ENCODE assay signal across 21 cellular contexts in the genomic region with DNA sequence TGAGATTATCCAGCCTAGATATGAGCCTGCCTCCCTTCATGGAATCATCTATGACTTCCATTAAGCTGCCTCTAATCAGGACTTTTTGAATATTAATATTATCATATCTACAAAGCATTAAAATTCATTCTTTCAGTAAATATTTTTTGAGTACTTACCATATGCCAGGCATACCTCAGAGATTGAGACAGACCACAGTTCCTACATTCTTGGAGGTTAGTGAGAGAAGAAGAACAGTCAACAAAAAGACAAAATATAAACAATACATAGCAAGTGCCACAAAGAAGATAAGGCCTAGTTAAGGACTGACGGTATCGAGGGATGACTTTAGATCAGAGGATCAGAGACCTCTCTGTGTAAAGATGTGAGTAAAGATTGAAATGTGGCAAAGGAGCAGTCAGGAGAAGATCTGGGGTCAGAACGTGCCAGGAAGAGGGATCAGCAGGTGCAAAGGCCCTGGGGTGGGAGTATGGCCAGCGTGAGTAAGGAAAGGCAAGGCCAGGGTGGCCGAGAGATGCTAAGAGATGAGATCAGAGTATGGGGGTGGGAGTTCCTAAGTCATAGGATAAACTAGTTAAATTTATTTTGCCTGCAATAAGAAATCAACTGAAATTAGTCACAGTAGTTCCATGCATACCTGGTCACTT.
"Had no signal": no experiment of that assay in that cellular context is flagged by ENCODE, and none has a peak within 500 bp of the region (broad histone marks: within the 10 kb centered on the region; RNA-seq: fewer than 3 reads in every experiment).

No MANE protein-coding gene starts in this region.

- ATAC-seq: naive thymus-derived CD4-positive, alpha-beta T cell; natural killer cell treated with Interleukin-12 subunit alpha and Interleukin-12 subunit beta and Interleukin-15 and Interleukin-18, amount 100 ng/mL, for 72 hours; right lobe of liver; stimulated activated memory B cell treated with anti-CD40 and anti-IgM and Interleukin-4, amounts not matched to agents 10 μg/mL and 1 μg/mL and 100 μg/mL, for 72 hours; stimulated activated naive CD8-positive, alpha-beta T cell treated with anti-CD3 and anti-CD28 coated beads, Interleukin-15, amount 100 ng/mL, for 72 hours had no signal

- H3K27me3 Mint-ChIP-seq: progenitor cell of endocrine pancreas; stimulated activated memory B cell treated with anti-CD40 and anti-IgM and Interleukin-4, amounts not matched to agents 10 μg/mL and 1 μg/mL and 100 μg/mL, for 72 hours; stimulated activated naive CD8-positive, alpha-beta T cell treated with anti-CD3 and anti-CD28 coated beads, Interleukin-15, amount 100 ng/mL, for 72 hours had no signal

- DNase-seq: islet precursor cell; left ventricle myocardium inferior; naive thymus-derived CD4-positive, alpha-beta T cell; right lobe of liver; stimulated activated CD4-positive, alpha-beta T cell treated with anti-CD3 and anti-CD28 coated beads, Interleukin-1b, Interleukin-23, amount 100 ng/mL, for 48 hours; stimulated activated CD4-positive, alpha-beta T cell treated with anti-CD3 and anti-CD28 coated beads, Interleukin-2, amount 100 ng/mL, for 48 hours; stimulated activated CD4-positive, alpha-beta T cell treated with anti-CD3 and anti-CD28 coated beads, Interleukin-4, amount 100 ng/mL, for 4 hours; stimulated activated CD8-positive, alpha-beta memory T cell treated with anti-CD3 and anti-CD28 coated beads, Interleukin-4, amount 100 ng/mL, for 48 hours; stimulated activated naive CD4-positive, alpha-beta T cell treated with Interleukin-2 at 50 U/mL for 16 hours; stimulated activated naive CD8-positive, alpha-beta T cell treated with anti-CD3 and anti-CD28 coated beads, Interleukin-15, amount 100 ng/mL, for 72 hours; substantia nigra had no signal

- H3K36me3 Mint-ChIP-seq: naive thymus-derived CD4-positive, alpha-beta T cell; natural killer cell treated with Interleukin-12 subunit alpha and Interleukin-12 subunit beta and Interleukin-15 and Interleukin-18, amount 100 ng/mL, for 72 hours; stimulated activated memory B cell treated with anti-CD40 and anti-IgM and Interleukin-4, amounts not matched to agents 10 μg/mL and 1 μg/mL and 100 μg/mL, for 72 hours; type B pancreatic cell had no signal

- H3K4me2 ChIP-seq: smooth muscle cell had no signal

- H3K9me3 ChIP-seq: left ventricle myocardium inferior, ovary, right atrium auricular region, right lobe of liver, tibial nerve, uterus had no signal

- H3K36me3 ChIP-seq: left ventricle myocardium inferior, ovary, right atrium auricular region, right lobe of liver, tibial nerve, uterus had no signal

- H3K4me3 ChIP-seq: left ventricle myocardium inferior, lung, ovary, right atrium auricular region, right lobe of liver, smooth muscle cell, tibial nerve, uterus had no signal

- H3K4me1 ChIP-seq: right lobe of liver, tibial nerve, uterus had no signal

- H3K9me3 Mint-ChIP-seq: natural killer cell treated with Interleukin-12 subunit alpha and Interleukin-12 subunit beta and Interleukin-15 and Interleukin-18, amount 100 ng/mL, for 72 hours; stimulated activated memory B cell treated with anti-CD40 and anti-IgM and Interleukin-4, amounts not matched to agents 10 μg/mL and 1 μg/mL and 100 μg/mL, for 72 hours; stimulated activated naive CD8-positive, alpha-beta T cell treated with anti-CD3 and anti-CD28 coated beads, Interleukin-15, amount 100 ng/mL, for 72 hours; type B pancreatic cell had no signal

- H3K4me3 Mint-ChIP-seq: naive thymus-derived CD4-positive, alpha-beta T cell; natural killer cell treated with Interleukin-12 subunit alpha and Interleukin-12 subunit beta and Interleukin-15 and Interleukin-18, amount 100 ng/mL, for 72 hours; stimulated activated memory B cell treated with anti-CD40 and anti-IgM and Interleukin-4, amounts not matched to agents 10 μg/mL and 1 μg/mL and 100 μg/mL, for 72 hours; stimulated activated naive CD8-positive, alpha-beta T cell treated with anti-CD3 and anti-CD28 coated beads, Interleukin-15, amount 100 ng/mL, for 72 hours; type B pancreatic cell had no signal

- H3K27me3 ChIP-seq: ovary, right atrium auricular region, right lobe of liver, tibial nerve, uterus had no signal

- H3K27ac ChIP-seq: left ventricle myocardium inferior, ovary, right atrium auricular region, right lobe of liver, tibial nerve, uterus had no signal

- H3K27ac Mint-ChIP-seq: naive thymus-derived CD4-positive, alpha-beta T cell; natural killer cell treated with Interleukin-12 subunit alpha and Interleukin-12 subunit beta and Interleukin-15 and Interleukin-18, amount 100 ng/mL, for 72 hours; progenitor cell of endocrine pancreas; stimulated activated naive CD8-positive, alpha-beta T cell treated with anti-CD3 and anti-CD28 coated beads, Interleukin-15, amount 100 ng/mL, for 72 hours; type B pancreatic cell had no signal
